In the genomic region with DNA sequence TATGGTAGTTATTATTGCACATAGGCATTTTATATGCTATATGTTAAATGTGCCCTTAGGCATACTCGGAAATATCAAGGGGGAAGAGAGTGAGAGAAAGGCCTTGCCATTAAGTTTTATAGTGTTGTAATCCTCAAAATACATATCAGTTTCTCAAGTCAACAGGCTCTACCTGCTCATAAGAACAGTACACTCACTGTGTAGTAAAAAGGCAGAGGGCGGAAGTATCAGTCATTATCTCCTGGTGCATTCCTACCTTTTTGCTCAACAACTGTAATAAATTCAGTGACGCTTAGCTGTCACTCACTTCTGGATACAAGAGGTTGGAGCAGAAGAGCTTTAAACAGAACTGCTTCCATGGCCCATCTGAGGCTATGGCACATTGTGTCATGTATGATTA, we compare ENCODE assay signal across 1 cellular context.
TF ChIP-seq lines count a peak whose summit lies in the region.

No MANE protein-coding gene starts in this region.

TF ChIP-seq in HepG2, 621 proteins besides CTCF, POLR2A, EP300 and RAD21:
- TF ChIP-seq KLF15 (CRISPR knock-in tag; IDR thresholded peaks at IDR 0.05; ENCODE audit: borderline replicate concordance) (no peak), HNF4G (IDR thresholded peaks at IDR 0.05; ENCODE audit: borderline replicate concordance, low read depth, low read length) (no peak), HNF4G (CRISPR knock-in tag; IDR thresholded peaks at IDR 0.05; ENCODE audit: borderline replicate concordance, low read depth) (no peak), MED1 (CRISPR knock-in tag; IDR thresholded peaks at IDR 0.05) (no peak)
